ENCODE assay signal across 3 cellular contexts in the genomic region with DNA sequence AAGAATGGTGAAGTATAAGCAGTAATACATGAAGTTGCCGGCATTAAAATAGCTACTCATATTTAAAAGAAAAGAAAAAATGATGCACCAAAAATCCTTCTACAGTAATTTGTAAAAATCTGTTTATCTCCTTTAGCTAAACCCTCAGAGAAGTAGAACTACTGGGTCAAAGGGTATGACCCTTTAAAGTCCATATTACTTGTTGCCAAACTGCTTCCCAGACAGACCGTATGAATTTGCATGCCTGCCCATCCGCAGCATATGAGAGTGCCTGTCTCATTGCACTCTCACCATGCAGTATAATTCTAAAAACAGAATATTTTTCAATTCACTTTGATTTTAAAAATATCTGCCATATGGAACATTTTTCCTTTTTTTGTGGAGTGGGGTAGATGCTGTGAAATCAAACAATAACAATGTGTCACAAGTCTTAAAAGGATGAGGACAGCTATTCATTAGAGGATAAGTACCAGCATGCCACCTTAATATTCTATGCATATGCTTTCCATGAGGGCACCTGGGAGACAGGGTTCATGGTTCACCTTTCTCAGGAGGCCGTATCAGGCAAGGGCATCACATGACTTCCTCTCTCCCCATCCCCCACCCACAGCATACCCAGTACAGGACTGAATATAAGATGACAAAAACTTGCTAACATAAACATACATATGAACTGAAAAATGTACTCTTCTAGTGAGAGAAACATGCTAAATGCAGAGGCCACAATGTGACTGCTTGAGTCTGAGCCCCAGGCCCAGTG.
TF ChIP-seq lines count a peak whose summit lies in the region.

No MANE protein-coding gene starts in this region.

TF ChIP-seq in GM23338, 12 proteins besides CTCF, POLR2A, EP300 and RAD21:
- TF ChIP-seq EZH2 (IDR thresholded peaks at IDR 0.05; ENCODE audit: low read depth, unreplicated experiment) (no peak), ZNF114 (CRISPR knock-in tag; IDR thresholded peaks at IDR 0.05) (no peak), STAT1 (IDR thresholded peaks at IDR 0.05; ENCODE audit: unreplicated experiment) (no peak), CREB1 (CRISPR knock-in tag; IDR thresholded peaks at IDR 0.05; ENCODE audit: low read depth) (no peak)
TF ChIP-seq in GM23338: peak in this region for 0.

TF ChIP-seq in liver, 16 proteins besides CTCF, POLR2A, EP300 and RAD21:
- TF ChIP-seq, protein P1, sequence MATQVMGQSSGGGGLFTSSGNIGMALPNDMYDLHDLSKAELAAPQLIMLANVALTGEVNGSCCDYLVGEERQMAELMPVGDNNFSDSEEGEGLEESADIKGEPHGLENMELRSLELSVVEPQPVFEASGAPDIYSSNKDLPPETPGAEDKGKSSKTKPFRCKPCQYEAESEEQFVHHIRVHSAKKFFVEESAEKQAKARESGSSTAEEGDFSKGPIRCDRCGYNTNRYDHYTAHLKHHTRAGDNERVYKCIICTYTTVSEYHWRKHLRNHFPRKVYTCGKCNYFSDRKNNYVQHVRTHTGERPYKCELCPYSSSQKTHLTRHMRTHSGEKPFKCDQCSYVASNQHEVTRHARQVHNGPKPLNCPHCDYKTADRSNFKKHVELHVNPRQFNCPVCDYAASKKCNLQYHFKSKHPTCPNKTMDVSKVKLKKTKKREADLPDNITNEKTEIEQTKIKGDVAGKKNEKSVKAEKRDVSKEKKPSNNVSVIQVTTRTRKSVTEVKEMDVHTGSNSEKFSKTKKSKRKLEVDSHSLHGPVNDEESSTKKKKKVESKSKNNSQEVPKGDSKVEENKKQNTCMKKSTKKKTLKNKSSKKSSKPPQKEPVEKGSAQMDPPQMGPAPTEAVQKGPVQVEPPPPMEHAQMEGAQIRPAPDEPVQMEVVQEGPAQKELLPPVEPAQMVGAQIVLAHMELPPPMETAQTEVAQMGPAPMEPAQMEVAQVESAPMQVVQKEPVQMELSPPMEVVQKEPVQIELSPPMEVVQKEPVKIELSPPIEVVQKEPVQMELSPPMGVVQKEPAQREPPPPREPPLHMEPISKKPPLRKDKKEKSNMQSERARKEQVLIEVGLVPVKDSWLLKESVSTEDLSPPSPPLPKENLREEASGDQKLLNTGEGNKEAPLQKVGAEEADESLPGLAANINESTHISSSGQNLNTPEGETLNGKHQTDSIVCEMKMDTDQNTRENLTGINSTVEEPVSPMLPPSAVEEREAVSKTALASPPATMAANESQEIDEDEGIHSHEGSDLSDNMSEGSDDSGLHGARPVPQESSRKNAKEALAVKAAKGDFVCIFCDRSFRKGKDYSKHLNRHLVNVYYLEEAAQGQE (IDR thresholded peaks at IDR 0.05): no peak
- peak; percentile 9 for TF ChIP-seq FOXA2 (IDR thresholded peaks at IDR 0.05)
- TF ChIP-seq FOXA1 (IDR thresholded peaks at IDR 0.05): no peak
- peak; percentile 18 for TF ChIP-seq NR2F2 (IDR thresholded peaks at IDR 0.05)
- no peak for TF ChIP-seq EGR1 (IDR thresholded peaks at IDR 0.05; ENCODE audit: low read depth in 2 of 2)
- TF ChIP-seq YY1 (IDR thresholded peaks at IDR 0.05): no peak
- TF ChIP-seq JUND (IDR thresholded peaks at IDR 0.05): no peak
- TF ChIP-seq HNF4G (IDR thresholded peaks at IDR 0.05): no peak
- TF ChIP-seq, protein P2, sequence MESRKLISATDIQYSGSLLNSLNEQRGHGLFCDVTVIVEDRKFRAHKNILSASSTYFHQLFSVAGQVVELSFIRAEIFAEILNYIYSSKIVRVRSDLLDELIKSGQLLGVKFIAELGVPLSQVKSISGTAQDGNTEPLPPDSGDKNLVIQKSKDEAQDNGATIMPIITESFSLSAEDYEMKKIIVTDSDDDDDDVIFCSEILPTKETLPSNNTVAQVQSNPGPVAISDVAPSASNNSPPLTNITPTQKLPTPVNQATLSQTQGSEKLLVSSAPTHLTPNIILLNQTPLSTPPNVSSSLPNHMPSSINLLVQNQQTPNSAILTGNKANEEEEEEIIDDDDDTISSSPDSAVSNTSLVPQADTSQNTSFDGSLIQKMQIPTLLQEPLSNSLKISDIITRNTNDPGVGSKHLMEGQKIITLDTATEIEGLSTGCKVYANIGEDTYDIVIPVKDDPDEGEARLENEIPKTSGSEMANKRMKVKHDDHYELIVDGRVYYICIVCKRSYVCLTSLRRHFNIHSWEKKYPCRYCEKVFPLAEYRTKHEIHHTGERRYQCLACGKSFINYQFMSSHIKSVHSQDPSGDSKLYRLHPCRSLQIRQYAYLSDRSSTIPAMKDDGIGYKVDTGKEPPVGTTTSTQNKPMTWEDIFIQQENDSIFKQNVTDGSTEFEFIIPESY (IDR thresholded peaks at IDR 0.05): no peak
- TF ChIP-seq TAF1 (conservative IDR thresholded peaks at IDR 0.05): no peak
- TF ChIP-seq RXRA (IDR thresholded peaks at IDR 0.05): peak; percentile 29 to 50
- peak in 1 of 2 donors; percentile 25 for TF ChIP-seq GABPA (IDR thresholded peaks at IDR 0.05 in 1 of 2, conservative IDR thresholded peaks at IDR 0.05 in 1 of 2)
- TF ChIP-seq SP1 (IDR thresholded peaks at IDR 0.05): peak; percentile 29
- TF ChIP-seq, protein P3, sequence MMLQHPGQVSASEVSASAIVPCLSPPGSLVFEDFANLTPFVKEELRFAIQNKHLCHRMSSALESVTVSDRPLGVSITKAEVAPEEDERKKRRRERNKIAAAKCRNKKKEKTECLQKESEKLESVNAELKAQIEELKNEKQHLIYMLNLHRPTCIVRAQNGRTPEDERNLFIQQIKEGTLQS (IDR thresholded peaks at IDR 0.05): no peak
- TF ChIP-seq, protein P4, sequence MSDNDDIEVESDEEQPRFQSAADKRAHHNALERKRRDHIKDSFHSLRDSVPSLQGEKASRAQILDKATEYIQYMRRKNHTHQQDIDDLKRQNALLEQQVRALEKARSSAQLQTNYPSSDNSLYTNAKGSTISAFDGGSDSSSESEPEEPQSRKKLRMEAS (IDR thresholded peaks at IDR 0.05): peak; percentile 37
- TF ChIP-seq HNF4A (conservative IDR thresholded peaks at IDR 0.05): peak; percentile 54 to 62

TF ChIP-seq in HEK293T, 16 proteins besides CTCF, POLR2A, EP300 and RAD21:
- TF ChIP-seq ARNT (IDR thresholded peaks at IDR 0.05) (no peak), FOXK2 (IDR thresholded peaks at IDR 0.05) (no peak), SP1 (IDR thresholded peaks at IDR 0.05) (no peak), FOXA1 (IDR thresholded peaks at IDR 0.05) (no peak), TARDBP (IDR thresholded peaks at IDR 0.05) (no peak), SUZ12 (IDR thresholded peaks at IDR 0.05) (no peak)
